8 cellular contexts compared by ENCODE assay signal in the genomic region with DNA sequence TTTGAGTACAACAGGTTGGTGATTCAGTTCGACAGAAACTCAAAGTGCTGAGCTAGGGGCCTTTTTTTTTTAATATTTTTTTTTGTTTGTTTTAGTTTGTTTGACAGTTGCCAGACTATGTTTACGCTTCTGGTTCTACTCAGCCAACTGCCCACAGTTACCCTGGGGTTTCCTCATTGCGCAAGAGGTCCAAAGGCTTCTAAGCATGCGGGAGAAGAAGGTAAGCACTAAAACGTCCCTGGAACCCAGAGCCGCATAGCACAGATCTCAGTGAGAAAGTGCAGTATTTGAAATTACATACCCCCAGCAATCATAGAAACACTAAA. TPM values are rescaled to one million over a fixed set of nuclear protein-coding genes. Genes with fewer than 3 reads are reported as not detected.
DNase-seq lines count a peak whose midpoint lies in the region; ATAC-seq and TF ChIP-seq lines count a peak whose summit lies in the region.

No MANE protein-coding gene starts in this region.

- H3K27ac Mint-ChIP-seq in activated naive CD8-positive, alpha-beta T cell: no peak overlapping the region
- peak overlapping the region; percentile 67 for H3K27ac Mint-ChIP-seq in stimulated activated naive B cell treated with anti-CD40 and anti-IgM and Interleukin-4, amounts not matched to agents 10 μg/mL and 1 μg/mL and 100 μg/mL, for 72 hours
- H3K27ac Mint-ChIP-seq in HFFc6: no peak overlapping the region

- H3K9ac ChIP-seq in iPS-20b (ENCODE audit: low read depth, low read length): no peak overlapping the region

- H3K4me1 Mint-ChIP-seq in activated naive CD8-positive, alpha-beta T cell (ENCODE audit: low read depth): peaks cover 15% of the 10 kb centered on the region
- peaks cover 0 to 11% of the 10 kb centered on the region in 2 donors for H3K4me1 Mint-ChIP-seq in stimulated activated naive B cell treated with anti-CD40 and anti-IgM and Interleukin-4, amounts not matched to agents 10 μg/mL and 1 μg/mL and 100 μg/mL, for 72 hours
- peaks cover 7% of the 10 kb centered on the region; the same call in 1 of the 2 replicates for H3K4me1 Mint-ChIP-seq in HFFc6 (ENCODE audit: low read depth)

- no peaks in the 10 kb centered on the region for H3K9me3 Mint-ChIP-seq in activated naive CD8-positive, alpha-beta T cell (ENCODE audit: low read depth)
- H3K9me3 Mint-ChIP-seq in stimulated activated naive B cell treated with anti-CD40 and anti-IgM and Interleukin-4, amounts not matched to agents 10 μg/mL and 1 μg/mL and 100 μg/mL, for 72 hours: no peaks in the 10 kb centered on the region
- no peaks in the 10 kb centered on the region for H3K9me3 Mint-ChIP-seq in HFFc6

- H3K36me3 ChIP-seq in iPS-20b (ENCODE audit: insufficient read depth, low read depth, low read length): no peaks in the 10 kb centered on the region

- no peak for TF ChIP-seq CTCF in HFFc6 (IDR thresholded peaks at IDR 0.05)

- peak; percentile 15 for DNase-seq in DMS 273 (lab: John Stamatoyannopoulos, UW; ENCODE audit: unreplicated experiment)
- DNase-seq in DMS 273 treated with DMSO at 0.1 percent for 48 hours (lab: John Stamatoyannopoulos, UW): no peak
- DNase-seq in stimulated activated naive B cell treated with anti-CD40 and anti-IgM and Interleukin-4, amounts not matched to agents 10 μg/mL and 1 μg/mL and 100 μg/mL, for 72 hours: no peak
- DNase-seq in HFFc6: no peak

- H3K27me3 Mint-ChIP-seq in activated naive CD8-positive, alpha-beta T cell: peaks cover 30% of the 10 kb centered on the region
- peaks cover 10 to 15% of the 10 kb centered on the region in 2 donors for H3K27me3 Mint-ChIP-seq in stimulated activated naive B cell treated with anti-CD40 and anti-IgM and Interleukin-4, amounts not matched to agents 10 μg/mL and 1 μg/mL and 100 μg/mL, for 72 hours
- H3K27me3 Mint-ChIP-seq in HFFc6 (ENCODE audit: insufficient read depth): peaks cover 36% of the 10 kb centered on the region

- no peak overlapping the region for H3K27ac ChIP-seq in iPS-20b (ENCODE audit: low read length)

- no peaks in the 10 kb centered on the region for H3K9me3 ChIP-seq in iPS-20b (ENCODE audit: insufficient read depth, low read depth, low read length)

- H3K4me3 ChIP-seq in iPS-20b (ENCODE audit: low read length): peak overlapping the region; percentile 68

- H3K4me3 Mint-ChIP-seq in activated naive CD8-positive, alpha-beta T cell: peak overlapping the region; percentile 63
- H3K4me3 Mint-ChIP-seq in stimulated activated naive B cell treated with anti-CD40 and anti-IgM and Interleukin-4, amounts not matched to agents 10 μg/mL and 1 μg/mL and 100 μg/mL, for 72 hours: peak overlapping the region; percentile 78 to 98
- no peak overlapping the region for H3K4me3 Mint-ChIP-seq in HFFc6

- no peaks in the 10 kb centered on the region for H3K4me1 ChIP-seq in iPS-20b (ENCODE audit: insufficient read depth, low read length)

- peak; percentile 8 for ATAC-seq in HG03469 (IDR thresholded peaks at IDR 0.05; ENCODE audit: unreplicated experiment)
- peak in 1 of 2 donors; percentile 4 for ATAC-seq in stimulated activated naive B cell treated with anti-CD40 and anti-IgM and Interleukin-4, amounts not matched to agents 10 μg/mL and 1 μg/mL and 100 μg/mL, for 72 hours (replicated peaks)
- ATAC-seq in GM21723 (IDR thresholded peaks at IDR 0.05; ENCODE audit: unreplicated experiment): no peak

- no peaks in the 10 kb centered on the region for H3K36me3 Mint-ChIP-seq in activated naive CD8-positive, alpha-beta T cell
- H3K36me3 Mint-ChIP-seq in stimulated activated naive B cell treated with anti-CD40 and anti-IgM and Interleukin-4, amounts not matched to agents 10 μg/mL and 1 μg/mL and 100 μg/mL, for 72 hours: peaks cover 0 to 2% of the 10 kb centered on the region in 2 donors
- no peaks in the 10 kb centered on the region for H3K36me3 Mint-ChIP-seq in HFFc6 (ENCODE audit: low read depth)

- H3K27me3 ChIP-seq in iPS-20b (ENCODE audit: insufficient read depth, low read length): peaks cover 41% of the 10 kb centered on the region

RNA-seq across cellular contexts. Expression of a gene that starts 0.6 kb away (rescaled TPM):
- total RNA-seq in HFFc6 (2021; fragmentation: NEBNext Ultra II Directional; extraction: Animal tissue kit (Norgen Biotek cat#: 25700)): not detected

RNA-seq across cellular contexts. Expression of a gene that starts 35.9 kb away (rescaled TPM):
- not detected for total RNA-seq in HFFc6 (2021; fragmentation: NEBNext Ultra II Directional; extraction: Animal tissue kit (Norgen Biotek cat#: 25700))
